ENCODE assay signal across 8 cellular contexts in genomic region chr12:27549801-27550652, GRCh38. TPM values are rescaled to one million over a fixed set of nuclear protein-coding genes. Genes with fewer than 3 reads are reported as not detected.
DNase-seq lines count a peak whose midpoint lies in the region; TF ChIP-seq lines count a peak whose summit lies in the region.
"Had no signal": no experiment of that assay in that cellular context is flagged by ENCODE, and none has a peak within 500 bp of the region (broad histone marks: within the 10 kb centered on the region; RNA-seq: fewer than 3 reads in every experiment).

No MANE protein-coding gene starts in this region.

- intact Hi-C loops in vagina (cut with DNase I): no loop called here

- H3K9me3 ChIP-seq in H9 (ENCODE audit: control insufficient read depth, low read depth, low read length) (no peaks in the 10 kb centered on the region), vagina (no peaks in the 10 kb centered on the region)

- H3K4me3 Mint-ChIP-seq in H9: no peak overlapping the region
- H3K4me3 Mint-ChIP-seq: T-cell had no signal

- no peak overlapping the region for H3K9ac ChIP-seq in H9 (ENCODE audit: extremely low read depth, insufficient read length, low read length)

- H3K4me1 Mint-ChIP-seq in H9: peaks cover 28 to 42% of the 10 kb centered on the region in 2 experiments

- H3K18ac ChIP-seq in H9 (ENCODE audit: insufficient read length, low read depth, low read length): no peak overlapping the region

- H3K79me1 ChIP-seq in H9 (ENCODE audit: insufficient read depth, low read depth, low read length, poor library complexity, severe bottlenecking): no peaks in the 10 kb centered on the region

- H3K79me2 ChIP-seq in H9 (ENCODE audit: insufficient read depth, low read length): no peaks in the 10 kb centered on the region

- H3K27me3 Mint-ChIP-seq in H9 (ENCODE audit: low read depth): peaks cover 1% of the 10 kb centered on the region; the same call in 1 of the 2 replicates

- no peak overlapping the region for H2BK12ac ChIP-seq in H9 (ENCODE audit: insufficient read length, low read depth, low read length)

- H3K36me3 ChIP-seq in vagina: no peaks in the 10 kb centered on the region

- H3K4me1 ChIP-seq in H9 (ENCODE audit: insufficient read depth, low read length): no peaks in the 10 kb centered on the region; the same call in 1 of the 2 replicates
- peaks cover 96% of the 10 kb centered on the region for H3K4me1 ChIP-seq in vagina

- no peak overlapping the region for H3K4ac ChIP-seq in H9 (ENCODE audit: low read depth, low read length)

- H2AK5ac ChIP-seq in H9 (ENCODE audit: insufficient read length, low read length): no peak overlapping the region

- no peak overlapping the region for H2BK5ac ChIP-seq in H9 (ENCODE audit: insufficient read length, low read length)

- no peak overlapping the region for H2BK15ac ChIP-seq in H9 (ENCODE audit: low read depth, low read length)

- H3K27ac ChIP-seq in H9 (ENCODE audit: insufficient read length, low read depth, low read length) (no peak overlapping the region), vagina (peak overlapping the region; percentile 72)

- WGBS in H9 (ENCODE audit: extremely low coverage, insufficient read length, low lambda C conversion rate): no CpG with 5 or more reads among the region's 12 CpGs

- H4K20me1 ChIP-seq in H9 (ENCODE audit: control insufficient read depth, insufficient read depth, insufficient read length): no peaks in the 10 kb centered on the region

- no peak overlapping the region for H2BK120ac ChIP-seq in H9 (ENCODE audit: low read depth, low read length, poor library complexity, severe bottlenecking)

- no peak overlapping the region; the same call in 1 of the 2 replicates for H3K14ac ChIP-seq in H9 (ENCODE audit: insufficient read depth, low read length)

- H3K56ac ChIP-seq in H9 (ENCODE audit: insufficient read length, low read depth, low read length): no peak overlapping the region

- no peaks in the 10 kb centered on the region for H3K23me2 ChIP-seq in H9 (ENCODE audit: insufficient read length, low read depth, low read length, poor library complexity, severe bottlenecking)

- no peak overlapping the region for H4K5ac ChIP-seq in H9 (ENCODE audit: insufficient read length, low read depth, low read length)

- no peak overlapping the region for H4K91ac ChIP-seq in H9 (ENCODE audit: insufficient read length, low read depth, low read length)

- H3K27me3 ChIP-seq in H9 (ENCODE audit: insufficient read depth, low read length) (no peaks in the 10 kb centered on the region), vagina (no peaks in the 10 kb centered on the region)

- no peaks in the 10 kb centered on the region for H3K9me3 Mint-ChIP-seq in H9
- H3K9me3 Mint-ChIP-seq: T-cell had no signal

- H3T11ph ChIP-seq in H9 (ENCODE audit: low read length): no peak overlapping the region

- no peak overlapping the region for H2BK20ac ChIP-seq in H9 (ENCODE audit: low read depth, low read length, poor library complexity, severe bottlenecking)

- H3K4me3 ChIP-seq in vagina: no peak overlapping the region

- no peak overlapping the region for H4K8ac ChIP-seq in H9 (replicated peaks; ENCODE audit: insufficient read length, low read depth, low read length)

- H2AFZ ChIP-seq in H9 (ENCODE audit: low read length): no peak overlapping the region

- TF ChIP-seq POLR2A in vagina (IDR thresholded peaks at IDR 0.05): no peak

- DNase-seq in H9 (peak; percentile 50), NCI-H69 (lab: John Stamatoyannopoulos, UW) (peak; percentile 79), dedifferentiated amniotic fluid mesenchymal stem cell (ENCODE audit: extremely low spot score) (peak; percentile 83), lung microvascular endothelial cell (ENCODE audit: low read depth in 2 of 2) (peak; percentile 84 to 96), vagina (ENCODE audit: extremely low spot score in 2 of 2) (peak in 1 of 2 donors; percentile 97), NCI-H1436 (lab: John Stamatoyannopoulos, UW) (no peak)
- DNase-seq in stimulated activated CD4-positive, alpha-beta T cell treated with anti-CD3 and anti-CD28 coated beads, Interleukin-4, amount 100 ng/mL, for 4 hours: no peak

- H3K27ac Mint-ChIP-seq in H9: no peak overlapping the region
- H3K27ac Mint-ChIP-seq: T-cell had no signal

- H3K23ac ChIP-seq in H9 (ENCODE audit: insufficient read length, low read depth, low read length): no peak overlapping the region

- H3K4me2 ChIP-seq in H9 (ENCODE audit: insufficient read depth, insufficient read length, low read length): no peak overlapping the region

- no peaks in the 10 kb centered on the region for H3K36me3 Mint-ChIP-seq in H9 (ENCODE audit: insufficient read depth in 1 of 3, low read depth in 3 of 3)
- H3K36me3 Mint-ChIP-seq: T-cell had no signal

- TF ChIP-seq CTCF in H9 (conservative IDR thresholded peaks at IDR 0.05) (no peak), vagina (IDR thresholded peaks at IDR 0.05) (no peak)

RNA-seq across cellular contexts. Expression of gene PPFIBP1, which starts 26.0 kb away (rescaled TPM):
- total RNA-seq in H9 (2021) (28.7 and 29.2 TPM in 2 replicates), lung microvascular endothelial cell (301 and 612 TPM in 2 replicates), vagina (101 TPM)

Comparison
In these comparisons a context has a peak if more than half of its experiments do, and no peak if none do; other contexts are left out.
1. DNase-seq: peak in H9 (single experiment), NCI-H69 (single experiment), dedifferentiated amniotic fluid mesenchymal stem cell (single experiment) and lung microvascular endothelial cell (2 of 2); none in NCI-H1436 (single experiment) and stimulated activated CD4-positive, alpha-beta T cell treated with anti-CD3 and anti-CD28 coated beads, Interleukin-4, amount 100 ng/mL, for 4 hours (0 of 2).